ENCODE assay signal across 8 cellular contexts in the genomic region with DNA sequence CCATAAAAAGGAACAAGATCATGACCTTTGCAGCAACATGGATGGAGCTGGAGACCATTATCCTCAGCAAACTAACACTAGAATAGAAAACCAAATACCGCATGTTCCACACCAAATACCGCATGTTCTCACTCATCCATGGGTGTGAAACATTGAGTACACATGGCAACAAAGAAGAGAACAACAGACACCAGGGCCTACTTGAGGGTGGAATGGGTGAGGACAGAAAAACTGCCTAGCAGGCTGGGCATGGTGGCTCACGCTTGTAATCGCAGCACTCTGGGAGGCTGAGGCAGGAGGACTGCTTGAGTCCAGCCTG. TPM values are rescaled to one million over a fixed set of nuclear protein-coding genes. Genes with fewer than 3 reads are reported as not detected.
A peak's percentile ranks its signal among the peaks of the same experiment; 100 is the strongest.
DNase-seq lines count a peak whose midpoint lies in the region; ATAC-seq and TF ChIP-seq lines count a peak whose summit lies in the region.
"Had no signal": no experiment of that assay in that cellular context is flagged by ENCODE, and none has a peak within 500 bp of the region (broad histone marks: within the 10 kb centered on the region; RNA-seq: fewer than 3 reads in every experiment).

No MANE protein-coding gene starts in this region.

- no peaks in the 10 kb centered on the region for H3K36me3 Mint-ChIP-seq in WTC11
- H3K36me3 Mint-ChIP-seq in natural killer cell treated with Interleukin-12 subunit alpha and Interleukin-12 subunit beta and Interleukin-15 and Interleukin-18, amount 100 ng/mL, for 72 hours = peaks cover 6% of the 10 kb centered on the region

- CTCF ChIA-PET in WTC11 (lab: Charles Lee) = interaction anchor here (0.9 to 7.2 kb wide), 3 partner anchors 17 to 130 kb away, joined by 4 to 61 read pairs (median 60); a partner anchor contains a TSS

- TF ChIP-seq CTCF in GM12875 (IDR thresholded peaks at IDR 0.05; ENCODE audit: borderline replicate concordance, insufficient read depth, low read depth, low read length) = no peak
- no peak for TF ChIP-seq CTCF in WTC11 (IDR thresholded peaks at IDR 0.05)

- peak overlapping the region; percentile 5 for H3K4me3 ChIP-seq in GM12875 (ENCODE audit: low read depth, low read length)

- no peaks in the 10 kb centered on the region for H3K27me3 Mint-ChIP-seq in WTC11 (ENCODE audit: low read depth)
- no peaks in the 10 kb centered on the region for H3K27me3 Mint-ChIP-seq in natural killer cell treated with Interleukin-12 subunit alpha and Interleukin-12 subunit beta and Interleukin-15 and Interleukin-18, amount 100 ng/mL, for 72 hours

- DNase-seq in WTC11 (ENCODE audit: low spot score) = no peak
- DNase-seq in natural killer cell treated with Interleukin-12 subunit alpha and Interleukin-12 subunit beta and Interleukin-15 and Interleukin-18, amount 100 ng/mL, for 72 hours (ENCODE audit: low spot score) = no peak
- DNase-seq in amygdala (lab: John Stamatoyannopoulos, UW) = no peak
- no peak for DNase-seq in medulla oblongata (ENCODE audit: extremely low spot score)
- DNase-seq: GF-D8, kidney had no signal

- H3K9me3 Mint-ChIP-seq in WTC11 = no peaks in the 10 kb centered on the region
- peaks cover 5% of the 10 kb centered on the region for H3K9me3 Mint-ChIP-seq in natural killer cell treated with Interleukin-12 subunit alpha and Interleukin-12 subunit beta and Interleukin-15 and Interleukin-18, amount 100 ng/mL, for 72 hours

- H3K4me1 Mint-ChIP-seq in WTC11 = peaks cover 17% of the 10 kb centered on the region
- H3K4me1 Mint-ChIP-seq in natural killer cell treated with Interleukin-12 subunit alpha and Interleukin-12 subunit beta and Interleukin-15 and Interleukin-18, amount 100 ng/mL, for 72 hours (ENCODE audit: low read depth in 2 of 2) = peaks cover 69 to 77% of the 10 kb centered on the region in 2 donors

- no peak overlapping the region for H3K4me3 Mint-ChIP-seq in WTC11
- H3K4me3 Mint-ChIP-seq in natural killer cell treated with Interleukin-12 subunit alpha and Interleukin-12 subunit beta and Interleukin-15 and Interleukin-18, amount 100 ng/mL, for 72 hours = peak overlapping the region; percentile 75

- POLR2A ChIA-PET in WTC11 (lab: Charles Lee) = no interaction called here

- ATAC-seq in WTC11 = no peak
- ATAC-seq in natural killer cell treated with Interleukin-12 subunit alpha and Interleukin-12 subunit beta and Interleukin-15 and Interleukin-18, amount 100 ng/mL, for 72 hours = peak; percentile 7 to 29
- ATAC-seq in GM18870 (IDR thresholded peaks at IDR 0.05; ENCODE audit: unreplicated experiment) = no peak

- H3K27ac Mint-ChIP-seq in WTC11 = peak overlapping the region; percentile 90
- H3K27ac Mint-ChIP-seq in natural killer cell treated with Interleukin-12 subunit alpha and Interleukin-12 subunit beta and Interleukin-15 and Interleukin-18, amount 100 ng/mL, for 72 hours = peak overlapping the region; percentile 88 to 92

TF ChIP-seq in WTC11, 78 proteins besides CTCF, POLR2A, EP300 and RAD21 (continues in another document):
- TF ChIP-seq ZNF423 (CRISPR knock-in tag; IDR thresholded peaks at IDR 0.05) (no peak), TEAD4 (CRISPR knock-in tag; IDR thresholded peaks at IDR 0.05) (no peak), ZNF121 (CRISPR knock-in tag; IDR thresholded peaks at IDR 0.05) (no peak), RELA (CRISPR knock-in tag; IDR thresholded peaks at IDR 0.05; ENCODE audit: borderline replicate concordance) (no peak)
- TF ChIP-seq, protein P1, sequence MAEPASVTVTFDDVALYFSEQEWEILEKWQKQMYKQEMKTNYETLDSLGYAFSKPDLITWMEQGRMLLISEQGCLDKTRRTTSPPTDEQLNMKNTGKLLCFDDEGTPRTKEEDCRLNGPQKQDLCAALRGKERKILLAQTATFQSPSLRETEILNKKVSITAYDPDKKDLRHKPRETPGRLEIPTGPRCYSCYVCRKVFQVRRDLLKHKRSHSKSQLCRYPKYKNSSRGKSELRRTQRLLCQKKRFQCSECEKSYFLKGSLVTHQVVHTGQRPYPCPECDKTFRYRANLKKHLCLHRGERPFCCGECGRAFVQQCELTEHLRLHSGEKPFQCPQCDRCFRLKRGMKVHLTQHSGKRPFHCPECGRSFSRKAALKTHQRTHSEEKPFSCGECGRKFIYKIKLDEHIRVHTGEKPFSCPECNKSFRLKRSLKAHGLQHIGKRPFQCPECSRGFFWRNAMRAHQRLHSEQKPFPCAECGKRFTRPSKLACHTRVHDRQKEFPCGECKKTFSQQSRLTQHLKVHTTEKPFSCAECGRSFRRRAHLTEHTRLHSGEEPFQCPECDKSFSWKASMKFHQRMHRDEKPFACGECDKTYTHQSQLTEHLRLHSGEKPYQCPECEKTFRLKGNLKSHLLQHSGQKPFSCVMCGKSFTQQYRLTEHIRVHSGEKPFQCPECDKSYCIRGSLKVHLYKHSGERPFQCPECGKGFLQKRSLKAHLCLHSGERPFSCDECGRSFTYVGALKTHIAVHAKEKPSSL (CRISPR knock-in tag; conservative IDR thresholded peaks at IDR 0.05) = no peak
- TF ChIP-seq, protein P2, sequence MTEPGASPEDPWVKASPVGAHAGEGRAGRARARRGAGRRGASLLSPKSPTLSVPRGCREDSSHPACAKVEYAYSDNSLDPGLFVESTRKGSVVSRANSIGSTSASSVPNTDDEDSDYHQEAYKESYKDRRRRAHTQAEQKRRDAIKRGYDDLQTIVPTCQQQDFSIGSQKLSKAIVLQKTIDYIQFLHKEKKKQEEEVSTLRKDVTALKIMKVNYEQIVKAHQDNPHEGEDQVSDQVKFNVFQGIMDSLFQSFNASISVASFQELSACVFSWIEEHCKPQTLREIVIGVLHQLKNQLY (CRISPR knock-in tag; IDR thresholded peaks at IDR 0.05) = no peak
- TF ChIP-seq, protein P3, sequence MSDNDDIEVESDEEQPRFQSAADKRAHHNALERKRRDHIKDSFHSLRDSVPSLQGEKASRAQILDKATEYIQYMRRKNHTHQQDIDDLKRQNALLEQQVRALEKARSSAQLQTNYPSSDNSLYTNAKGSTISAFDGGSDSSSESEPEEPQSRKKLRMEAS (CRISPR knock-in tag; IDR thresholded peaks at IDR 0.05) = no peak
- TF ChIP-seq, protein P4, sequence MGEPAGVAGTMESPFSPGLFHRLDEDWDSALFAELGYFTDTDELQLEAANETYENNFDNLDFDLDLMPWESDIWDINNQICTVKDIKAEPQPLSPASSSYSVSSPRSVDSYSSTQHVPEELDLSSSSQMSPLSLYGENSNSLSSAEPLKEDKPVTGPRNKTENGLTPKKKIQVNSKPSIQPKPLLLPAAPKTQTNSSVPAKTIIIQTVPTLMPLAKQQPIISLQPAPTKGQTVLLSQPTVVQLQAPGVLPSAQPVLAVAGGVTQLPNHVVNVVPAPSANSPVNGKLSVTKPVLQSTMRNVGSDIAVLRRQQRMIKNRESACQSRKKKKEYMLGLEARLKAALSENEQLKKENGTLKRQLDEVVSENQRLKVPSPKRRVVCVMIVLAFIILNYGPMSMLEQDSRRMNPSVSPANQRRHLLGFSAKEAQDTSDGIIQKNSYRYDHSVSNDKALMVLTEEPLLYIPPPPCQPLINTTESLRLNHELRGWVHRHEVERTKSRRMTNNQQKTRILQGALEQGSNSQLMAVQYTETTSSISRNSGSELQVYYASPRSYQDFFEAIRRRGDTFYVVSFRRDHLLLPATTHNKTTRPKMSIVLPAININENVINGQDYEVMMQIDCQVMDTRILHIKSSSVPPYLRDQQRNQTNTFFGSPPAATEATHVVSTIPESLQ (CRISPR knock-in tag; IDR thresholded peaks at IDR 0.05) = no peak
- TF ChIP-seq, protein P5, sequence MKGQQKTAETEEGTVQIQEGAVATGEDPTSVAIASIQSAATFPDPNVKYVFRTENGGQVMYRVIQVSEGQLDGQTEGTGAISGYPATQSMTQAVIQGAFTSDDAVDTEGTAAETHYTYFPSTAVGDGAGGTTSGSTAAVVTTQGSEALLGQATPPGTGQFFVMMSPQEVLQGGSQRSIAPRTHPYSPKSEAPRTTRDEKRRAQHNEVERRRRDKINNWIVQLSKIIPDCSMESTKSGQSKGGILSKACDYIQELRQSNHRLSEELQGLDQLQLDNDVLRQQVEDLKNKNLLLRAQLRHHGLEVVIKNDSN (CRISPR knock-in tag; IDR thresholded peaks at IDR 0.05) = no peak
- TF ChIP-seq, protein P6, sequence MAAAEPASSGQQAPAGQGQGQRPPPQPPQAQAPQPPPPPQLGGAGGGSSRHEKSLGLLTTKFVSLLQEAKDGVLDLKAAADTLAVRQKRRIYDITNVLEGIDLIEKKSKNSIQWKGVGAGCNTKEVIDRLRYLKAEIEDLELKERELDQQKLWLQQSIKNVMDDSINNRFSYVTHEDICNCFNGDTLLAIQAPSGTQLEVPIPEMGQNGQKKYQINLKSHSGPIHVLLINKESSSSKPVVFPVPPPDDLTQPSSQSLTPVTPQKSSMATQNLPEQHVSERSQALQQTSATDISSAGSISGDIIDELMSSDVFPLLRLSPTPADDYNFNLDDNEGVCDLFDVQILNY (CRISPR knock-in tag; IDR thresholded peaks at IDR 0.05) = no peak

RNA-seq across cellular contexts. Expression of a gene that starts 12.3 kb away (rescaled TPM):
- total RNA-seq in WTC11 (2021) = 29.9 to 38.1 TPM (median 35.2 TPM) in 3 replicates
- 100 to 1,000 TPM; 202 to 235 TPM for total RNA-seq in natural killer cell treated with Interleukin-12 subunit alpha and Interleukin-12 subunit beta and Interleukin-15 and Interleukin-18, amount 100 ng/mL, for 72 hours

RNA-seq across cellular contexts. Expression of a gene that starts 21.7 kb away (rescaled TPM):
- total RNA-seq in WTC11 (2021) = 14.9 to 21.6 TPM (median 17.3 TPM) in 3 replicates
- total RNA-seq in natural killer cell treated with Interleukin-12 subunit alpha and Interleukin-12 subunit beta and Interleukin-15 and Interleukin-18, amount 100 ng/mL, for 72 hours = 1 to 10 TPM in 1 of 2 donors, under 1 TPM in 1; 0.59 to 1.9 TPM

RNA-seq across cellular contexts. Expression of a gene that starts 50.9 kb away (rescaled TPM):
- 25.2 to 31.4 TPM (median 27.6 TPM) in 3 replicates for total RNA-seq in WTC11 (2021)
- 10 to 100 TPM; 24.1 to 31.9 TPM for total RNA-seq in natural killer cell treated with Interleukin-12 subunit alpha and Interleukin-12 subunit beta and Interleukin-15 and Interleukin-18, amount 100 ng/mL, for 72 hours

RNA-seq across cellular contexts. Expression of a gene that starts 55.8 kb away (rescaled TPM):
- 47.1 to 53.3 TPM (median 51.2 TPM) in 3 replicates for total RNA-seq in WTC11 (2021)
- 10 to 100 TPM; 32.6 to 53.5 TPM for total RNA-seq in natural killer cell treated with Interleukin-12 subunit alpha and Interleukin-12 subunit beta and Interleukin-15 and Interleukin-18, amount 100 ng/mL, for 72 hours

RNA-seq across cellular contexts. Expression of a gene that starts 58.4 kb away (rescaled TPM):
- 8.7 to 10.2 TPM (median 9.1 TPM) in 3 replicates for total RNA-seq in WTC11 (2021)
- total RNA-seq in natural killer cell treated with Interleukin-12 subunit alpha and Interleukin-12 subunit beta and Interleukin-15 and Interleukin-18, amount 100 ng/mL, for 72 hours = 10 to 100 TPM; 32.6 to 35.6 TPM

Comparison
In these comparisons a context has a peak if more than half of its experiments do, and no peak if none do; other contexts are left out.
1. ATAC-seq: peak in natural killer cell treated with Interleukin-12 subunit alpha and Interleukin-12 subunit beta and Interleukin-15 and Interleukin-18, amount 100 ng/mL, for 72 hours (2 of 2); none in WTC11 (single experiment) and GM18870 (single experiment).